ENCODE assay signal across 24 cellular contexts in genomic region chr10:31477584-31477983, GRCh38.
"Had no signal": no experiment of that assay in that cellular context is flagged by ENCODE, and none has a peak within 500 bp of the region (broad histone marks: within the 10 kb centered on the region; RNA-seq: fewer than 3 reads in every experiment).

No MANE protein-coding gene starts in this region.

- H3K27me3 ChIP-seq: foreskin keratinocyte, hepatocyte, left lung, suprapubic skin, tibial nerve had no signal

- H3K4me2 ChIP-seq: hepatocyte had no signal

- H3K36me3 ChIP-seq: left lung, suprapubic skin, tibial nerve, WERI-Rb-1 had no signal

- H3K27ac ChIP-seq: foreskin keratinocyte, hepatocyte, left lung, suprapubic skin, tibial nerve, WERI-Rb-1 had no signal

- H2AFZ ChIP-seq: hepatocyte had no signal

- H3K4me3 ChIP-seq: hepatocyte, left lung, lung, suprapubic skin, tibial nerve had no signal

- DNase-seq: activated CD4-positive, alpha-beta T cell treated with anti-CD3 and anti-CD28 coated beads for 1 hour; activated CD4-positive, alpha-beta T cell treated with anti-CD3 and anti-CD28 coated beads, Interleukin-2, amount 50 U/mL, for 1 hour; activated CD8-positive, alpha-beta T cell treated with anti-CD3 and anti-CD28 coated beads, Interleukin-2, amount 10 ng/mL, durations not matched to agents 7 days and 5 days; effector memory CD4-positive, alpha-beta T cell; foreskin keratinocyte; glutamatergic neuron; immature natural killer cell; kidney glomerular epithelial cell; left lung; naive thymus-derived CD4-positive, alpha-beta T cell; occipital lobe; small intestine; stimulated activated CD4-positive, alpha-beta T cell treated with anti-CD3 and anti-CD28 coated beads, Interleukin-2, amount 100 ng/mL, for 24 hours; stimulated activated naive CD8-positive, alpha-beta T cell treated with anti-CD3 and anti-CD28 coated beads, Interleukin-15, amount 100 ng/mL, for 72 hours; T-helper 1 cell; WERI-Rb-1 had no signal

- ATAC-seq: activated CD8-positive, alpha-beta T cell treated with anti-CD3 and anti-CD28 coated beads, Interleukin-2, amount 10 ng/mL, durations not matched to agents 7 days and 5 days; activated T-helper 17 cell treated with anti-CD3 and anti-CD28 coated beads, Interleukin-2, amount 50 U/mL, for 72 hours; esophagus mucosa; foreskin keratinocyte; left lung; naive thymus-derived CD4-positive, alpha-beta T cell; sciatic nerve; stimulated activated effector memory CD8-positive, alpha-beta T cell treated with anti-CD3 and anti-CD28 coated beads, Interleukin-12 subunit alpha, Interleukin-12 subunit beta, amount 100 ng/mL, for 72 hours; stimulated activated naive CD8-positive, alpha-beta T cell treated with anti-CD3 and anti-CD28 coated beads, Interleukin-15, amount 100 ng/mL, for 72 hours had no signal

- H3K4me1 ChIP-seq: foreskin keratinocyte, left lung, suprapubic skin, tibial nerve had no signal

- H3K79me2 ChIP-seq: hepatocyte had no signal
